20 cellular contexts compared by ENCODE assay signal in the genomic region with DNA sequence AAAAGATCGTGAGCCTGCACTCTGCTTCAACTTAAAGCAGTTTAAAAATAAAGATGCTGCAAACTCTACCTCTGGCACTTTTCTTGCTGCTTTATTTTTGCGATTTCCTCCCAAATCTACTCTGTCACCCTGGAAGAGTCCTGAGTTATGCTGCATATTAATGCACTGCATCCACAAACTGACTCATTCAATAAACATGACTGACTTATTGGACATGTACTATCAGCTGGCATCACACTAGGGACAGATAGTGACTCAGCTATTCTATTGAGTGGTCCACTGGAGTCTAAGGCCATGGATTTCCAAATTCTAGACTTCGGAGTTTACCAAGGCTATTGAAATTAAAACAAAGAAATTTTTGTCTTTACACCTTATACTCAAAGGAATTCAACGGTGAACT.
DNase-seq lines count a peak whose midpoint lies in the region; ATAC-seq and TF ChIP-seq lines count a peak whose summit lies in the region.
"Had no signal": no experiment of that assay in that cellular context is flagged by ENCODE, and none has a peak within 500 bp of the region (broad histone marks: within the 10 kb centered on the region; RNA-seq: fewer than 3 reads in every experiment).

No MANE protein-coding gene starts in this region.

- H3K36me3 Mint-ChIP-seq in glutamatergic neuron (ENCODE audit: unreplicated experiment) (no peaks in the 10 kb centered on the region), T-helper 17 cell (ENCODE audit: low read depth) (no peaks in the 10 kb centered on the region)

- H3K18ac ChIP-seq in trophoblast cell (ENCODE audit: low read length): no peak overlapping the region

- H3K27me3 ChIP-seq in brain microvascular endothelial cell (replicated peaks) (no peaks in the 10 kb centered on the region), trophoblast cell (ENCODE audit: insufficient read depth, low read length) (no peaks in the 10 kb centered on the region)
- H3K27me3 ChIP-seq: heart right ventricle, vagina had no signal

- H3K14ac ChIP-seq in trophoblast cell (ENCODE audit: low read length): no peak overlapping the region

- H3K27ac Mint-ChIP-seq in glutamatergic neuron (ENCODE audit: unreplicated experiment) (no peak overlapping the region), T-helper 17 cell (no peak overlapping the region)
- H3K27ac Mint-ChIP-seq: activated CD4-positive, alpha-beta T cell treated with anti-CD3 and anti-CD28 coated beads for 36 hours; stimulated activated naive CD8-positive, alpha-beta T cell treated with anti-CD3 and anti-CD28 coated beads, Interleukin-15, amount 100 ng/mL, for 72 hours had no signal

- H3K79me2 ChIP-seq in trophoblast cell (ENCODE audit: control insufficient read depth, insufficient read depth, low read length, poor library complexity): no peaks in the 10 kb centered on the region

- peaks cover 5% of the 10 kb centered on the region for H3K9me3 Mint-ChIP-seq in glutamatergic neuron (ENCODE audit: unreplicated experiment)
- H3K9me3 Mint-ChIP-seq: neural crest cell had no signal

- H3K79me1 ChIP-seq in trophoblast cell (ENCODE audit: low read length): no peaks in the 10 kb centered on the region

- in situ Hi-C loops in brain microvascular endothelial cell (cut with HindIII; ENCODE audit: low pct_ligation_motif_present, low sequenced_read_pairs): no loop called here

- no peak overlapping the region for H2BK12ac ChIP-seq in trophoblast cell (ENCODE audit: low read length)

- no peak overlapping the region for H2AK5ac ChIP-seq in trophoblast cell (ENCODE audit: low read length)

- TF ChIP-seq CTCF in AG10803 (conservative IDR thresholded peaks at IDR 0.05; ENCODE audit: low read length) (no peak), brain microvascular endothelial cell (IDR thresholded peaks at IDR 0.05; ENCODE audit: low read depth, low read length, missing control alignments) (no peak), glutamatergic neuron (IDR thresholded peaks at IDR 0.05; ENCODE audit: partially characterized antibody, unreplicated experiment) (no peak)

- H3K4me3 ChIP-seq in AG10803 (ENCODE audit: low read length): no peak overlapping the region
- no peak overlapping the region for H3K4me3 ChIP-seq in brain microvascular endothelial cell (ENCODE audit: low read depth, low read length)
- H3K4me3 ChIP-seq in trophoblast cell (ENCODE audit: low read depth, low read length): no peak overlapping the region
- H3K4me3 ChIP-seq: heart right ventricle, SK-N-MC, vagina had no signal

- DNase-seq in AG10803 (ENCODE audit: low read depth) (peak; percentile 6), HS-27A (ENCODE audit: low read depth) (peak; percentile 60), brain microvascular endothelial cell (peak; percentile 21), kidney tubule cell (ENCODE audit: low spot score) (peak; percentile 50), NCI-H1417 (lab: John Stamatoyannopoulos, UW) (no peak), trophoblast cell (no peak), glutamatergic neuron (no peak), T-helper 17 cell (no peak)
- DNase-seq: activated CD4-positive, alpha-beta T cell treated with anti-CD3 and anti-CD28 coated beads for 36 hours; activated effector memory CD4-positive, alpha-beta T cell treated with Interleukin-2 at 50 U/mL for 16 hours; amygdala; COR-L47; heart right ventricle; islet precursor cell; NCI-H2029 treated with DMSO at 0.1 percent for 48 hours; NCI-H526; stimulated activated naive CD8-positive, alpha-beta T cell treated with anti-CD3 and anti-CD28 coated beads, Interleukin-15, amount 100 ng/mL, for 72 hours had no signal

- ATAC-seq in T-helper 17 cell: no peak
- ATAC-seq: activated CD4-positive, alpha-beta T cell treated with anti-CD3 and anti-CD28 coated beads for 36 hours; stimulated activated naive CD8-positive, alpha-beta T cell treated with anti-CD3 and anti-CD28 coated beads, Interleukin-15, amount 100 ng/mL, for 72 hours had no signal

- no peak overlapping the region for H3K4me2 ChIP-seq in trophoblast cell (ENCODE audit: low read length)

- H3K4me3 Mint-ChIP-seq in glutamatergic neuron (ENCODE audit: unreplicated experiment) (no peak overlapping the region), T-helper 17 cell (no peak overlapping the region)
- H3K4me3 Mint-ChIP-seq: activated CD4-positive, alpha-beta T cell treated with anti-CD3 and anti-CD28 coated beads for 36 hours; neural crest cell; stimulated activated naive CD8-positive, alpha-beta T cell treated with anti-CD3 and anti-CD28 coated beads, Interleukin-15, amount 100 ng/mL, for 72 hours had no signal

- H3K36me3 ChIP-seq in brain microvascular endothelial cell (replicated peaks) (no peaks in the 10 kb centered on the region), trophoblast cell (ENCODE audit: control insufficient read depth in 1 of 2, insufficient read depth in 2 of 2, low read length in 2 of 2) (no peaks in the 10 kb centered on the region)
- H3K36me3 ChIP-seq: heart right ventricle, vagina had no signal

- H4K12ac ChIP-seq in trophoblast cell (ENCODE audit: low read depth, low read length): no peak overlapping the region

- H2BK5ac ChIP-seq in trophoblast cell (ENCODE audit: low read depth, low read length, poor library complexity): no peak overlapping the region

- H2BK120ac ChIP-seq in trophoblast cell (ENCODE audit: insufficient read depth, low read length, poor library complexity): no peak overlapping the region

- no peak overlapping the region for H4K8ac ChIP-seq in trophoblast cell (ENCODE audit: low read depth, low read length)

- H3K4ac ChIP-seq in trophoblast cell (ENCODE audit: low read depth, low read length): no peak overlapping the region

- H3K27me3 Mint-ChIP-seq in glutamatergic neuron (ENCODE audit: unreplicated experiment) (no peaks in the 10 kb centered on the region), T-helper 17 cell (no peaks in the 10 kb centered on the region)
- H3K27me3 Mint-ChIP-seq: activated CD4-positive, alpha-beta T cell treated with anti-CD3 and anti-CD28 coated beads for 36 hours; stimulated activated naive CD8-positive, alpha-beta T cell treated with anti-CD3 and anti-CD28 coated beads, Interleukin-15, amount 100 ng/mL, for 72 hours had no signal

- H4K91ac ChIP-seq in trophoblast cell (ENCODE audit: low read depth, low read length): no peak overlapping the region

- H2AFZ ChIP-seq in trophoblast cell (ENCODE audit: insufficient read depth, low read length, poor library complexity): no peak overlapping the region

- H3K4me1 Mint-ChIP-seq in glutamatergic neuron (ENCODE audit: low read depth, unreplicated experiment) (peaks cover 18% of the 10 kb centered on the region), T-helper 17 cell (no peaks in the 10 kb centered on the region)
- H3K4me1 Mint-ChIP-seq: activated CD4-positive, alpha-beta T cell treated with anti-CD3 and anti-CD28 coated beads for 36 hours; neural crest cell; stimulated activated naive CD8-positive, alpha-beta T cell treated with anti-CD3 and anti-CD28 coated beads, Interleukin-15, amount 100 ng/mL, for 72 hours had no signal

- WGBS in trophoblast cell (ENCODE audit: extremely low coverage, insufficient coverage, insufficient read length): no CpG with 5 or more reads among the region's 4 CpGs

- no peak overlapping the region for H3K27ac ChIP-seq in brain microvascular endothelial cell
- no peak overlapping the region for H3K27ac ChIP-seq in trophoblast cell (ENCODE audit: low read depth, low read length)
- H3K27ac ChIP-seq: heart right ventricle, SK-N-MC, vagina had no signal

- no peak overlapping the region for H3K9ac ChIP-seq in trophoblast cell (ENCODE audit: low read length)

- H3K23ac ChIP-seq in trophoblast cell (ENCODE audit: low read length): no peak overlapping the region

- no peaks in the 10 kb centered on the region for H3K4me1 ChIP-seq in trophoblast cell (ENCODE audit: control insufficient read depth in 1 of 2, insufficient read depth in 2 of 2, low read length in 2 of 2)
- H3K4me1 ChIP-seq: vagina had no signal

- H3K9me3 ChIP-seq in trophoblast cell (ENCODE audit: insufficient read depth, low read depth, low read length): no peaks in the 10 kb centered on the region
- H3K9me3 ChIP-seq in T-helper 17 cell (ENCODE audit: control insufficient read depth, low read length, poor library complexity, severe bottlenecking): no peaks in the 10 kb centered on the region
- H3K9me3 ChIP-seq: heart right ventricle, vagina had no signal

Comparison
In these comparisons a context has a peak if more than half of its experiments do, and no peak if none do; other contexts are left out.
1. DNase-seq: peak in AG10803 (single experiment), HS-27A (single experiment), brain microvascular endothelial cell (single experiment) and kidney tubule cell (single experiment); none in NCI-H1417 (0 of 3), trophoblast cell (0 of 2), glutamatergic neuron (single experiment) and T-helper 17 cell (0 of 3).